In the genomic region with DNA sequence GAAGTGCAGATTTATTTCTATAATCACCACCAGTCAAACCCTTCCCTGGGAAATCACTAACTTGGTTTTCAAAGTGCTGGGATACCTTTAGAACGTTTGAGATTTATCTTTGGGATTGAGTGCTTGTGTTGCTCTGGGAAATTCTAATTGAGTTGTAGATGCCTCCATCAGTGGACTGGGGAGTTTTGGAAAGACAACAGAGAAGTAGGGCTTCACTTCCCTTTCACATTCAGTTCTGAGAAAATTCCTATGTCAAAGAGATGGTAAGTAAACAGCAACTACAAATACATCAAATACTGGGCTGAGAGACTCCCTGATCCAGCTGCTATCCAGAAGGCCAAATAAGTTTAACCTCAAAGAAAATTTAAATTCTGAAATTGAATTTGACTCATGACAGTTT, we compare ENCODE assay signal across 18 cellular contexts.
A peak's percentile ranks its signal among the peaks of the same experiment; 100 is the strongest.
DNase-seq lines count a peak whose midpoint lies in the region; ATAC-seq and TF ChIP-seq lines count a peak whose summit lies in the region.
"Had no signal": no experiment of that assay in that cellular context is flagged by ENCODE, and none has a peak within 500 bp of the region (broad histone marks: within the 10 kb centered on the region; RNA-seq: fewer than 3 reads in every experiment).

No MANE protein-coding gene starts in this region.

- no peaks in the 10 kb centered on the region for H3K36me3 ChIP-seq in HUES48 (ENCODE audit: control insufficient read depth, insufficient read depth, low read length)
- no peaks in the 10 kb centered on the region for H3K36me3 ChIP-seq in heart right ventricle
- H3K36me3 ChIP-seq: BLaER1 treated with 17β-estradiol and CSF1 and Interleukin-3, amounts not matched to agents 10 nM and 100 nM had no signal

- TF ChIP-seq CTCF in WTC11 (IDR thresholded peaks at IDR 0.05) (no peak), nephron (IDR thresholded peaks at IDR 0.05; ENCODE audit: unreplicated experiment in 3 of 3) (no peak), heart right ventricle (IDR thresholded peaks at IDR 0.05) (no peak)

- peak overlapping the region; percentile 66 for H3K27ac Mint-ChIP-seq in WTC11
- H3K27ac Mint-ChIP-seq in nephron: peak overlapping the region; percentile 53 to 89 (median 56)
- H3K27ac Mint-ChIP-seq: B cell; CD8-positive, alpha-beta T cell; IgD-negative memory B cell had no signal

- H3K9ac ChIP-seq in HUES48 (ENCODE audit: low read depth, low read length): no peak overlapping the region
- H3K9ac ChIP-seq: BLaER1 treated with 17β-estradiol and CSF1 and Interleukin-3, amounts not matched to agents 10 nM and 100 nM had no signal

- no peaks in the 10 kb centered on the region for H3K9me3 Mint-ChIP-seq in WTC11
- no peaks in the 10 kb centered on the region for H3K9me3 Mint-ChIP-seq in nephron
- H3K9me3 Mint-ChIP-seq: CD8-positive, alpha-beta T cell had no signal

- H3K27me3 Mint-ChIP-seq in WTC11 (ENCODE audit: low read depth): no peaks in the 10 kb centered on the region
- no peaks in the 10 kb centered on the region for H3K27me3 Mint-ChIP-seq in nephron (ENCODE audit: low read depth)
- H3K27me3 Mint-ChIP-seq: IgD-negative memory B cell had no signal

- intact Hi-C loops in heart right ventricle (cut with DNase I): no loop called here

- H3K27ac ChIP-seq in HUES48 (ENCODE audit: low read depth, low read length) (peak overlapping the region; percentile 44), heart right ventricle (no peak overlapping the region)
- H3K27ac ChIP-seq: BLaER1 treated with 17β-estradiol and CSF1 and Interleukin-3, amounts not matched to agents 10 nM and 100 nM had no signal

- H3K4me3 ChIP-seq in HUES48 (ENCODE audit: low read depth, low read length): no peak overlapping the region
- H3K4me3 ChIP-seq in heart right ventricle: no peak overlapping the region
- H3K4me3 ChIP-seq: BLaER1 treated with 17β-estradiol and CSF1 and Interleukin-3, amounts not matched to agents 10 nM and 100 nM; GM12878 had no signal

- no peak overlapping the region for H3K4me3 Mint-ChIP-seq in WTC11
- H3K4me3 Mint-ChIP-seq in nephron: no peak overlapping the region
- H3K4me3 Mint-ChIP-seq: B cell; CD8-positive, alpha-beta T cell; IgD-negative memory B cell had no signal

- H3K36me3 Mint-ChIP-seq in WTC11: no peaks in the 10 kb centered on the region
- no peaks in the 10 kb centered on the region for H3K36me3 Mint-ChIP-seq in nephron (ENCODE audit: low read depth)
- H3K36me3 Mint-ChIP-seq: CD8-positive, alpha-beta T cell; IgD-negative memory B cell had no signal

- H3K4me1 ChIP-seq in HUES48 (ENCODE audit: control insufficient read depth, insufficient read depth, low read length) (peaks cover 17% of the 10 kb centered on the region), heart right ventricle (no peaks in the 10 kb centered on the region)

- DNase-seq in NCI-H510A treated with DMSO at 0.1 percent for 48 hours (lab: John Stamatoyannopoulos, UW): peak; percentile 67
- no peak for DNase-seq in NCI-H510A (lab: John Stamatoyannopoulos, UW)
- DNase-seq in WTC11 (ENCODE audit: low spot score): no peak
- no peak for DNase-seq in heart right ventricle
- no peak for DNase-seq in dedifferentiated amniotic fluid mesenchymal stem cell (ENCODE audit: extremely low spot score)
- DNase-seq: Calu3; CD8-positive, alpha-beta T cell; GF-D8; GOT3; H7 had no signal

- 36 to 43% methylated on average over 1 of the region's 1 CpG for WGBS in heart right ventricle, 2 donors

- CTCF ChIA-PET in WTC11 (lab: Charles Lee): interaction anchor here (1.2 kb wide), 1 partner anchor 27 kb away, joined by 4 read pairs; no protein-coding TSS in a partner anchor

- POLR2A ChIA-PET in WTC11 (lab: Charles Lee): no interaction called here

- H3K27me3 ChIP-seq in HUES48 (ENCODE audit: control insufficient read depth, insufficient read depth, low read length): no peaks in the 10 kb centered on the region
- H3K27me3 ChIP-seq in heart right ventricle: no peaks in the 10 kb centered on the region
- H3K27me3 ChIP-seq: BLaER1 treated with 17β-estradiol and CSF1 and Interleukin-3, amounts not matched to agents 10 nM and 100 nM had no signal

- H3K4me1 Mint-ChIP-seq in WTC11 (peaks cover 31% of the 10 kb centered on the region), nephron (peaks cover 28% of the 10 kb centered on the region)
- H3K4me1 Mint-ChIP-seq: B cell, IgD-negative memory B cell had no signal

- H3K9me3 ChIP-seq in HUES48 (ENCODE audit: control insufficient read depth, insufficient read depth, low read length) (no peaks in the 10 kb centered on the region), heart right ventricle (no peaks in the 10 kb centered on the region)
- H3K9me3 ChIP-seq: BLaER1 treated with 17β-estradiol and CSF1 and Interleukin-3, amounts not matched to agents 10 nM and 100 nM had no signal

- ATAC-seq in WTC11: peak; percentile 55
- no peak for ATAC-seq in heart right ventricle
- ATAC-seq in GM18907 (IDR thresholded peaks at IDR 0.05; ENCODE audit: unreplicated experiment): no peak
- ATAC-seq: CD8-positive, alpha-beta T cell; GM12878; HepG2 had no signal

TF ChIP-seq in WTC11, 78 proteins besides CTCF, POLR2A, EP300 and RAD21:
- TF ChIP-seq JUN (CRISPR knock-in tag; IDR thresholded peaks at IDR 0.05): no peak
- TF ChIP-seq AFF4 (CRISPR knock-in tag; IDR thresholded peaks at IDR 0.05; ENCODE audit: borderline replicate concordance): no peak
